22 cellular contexts compared by ENCODE assay signal in genomic region chr1:77951328-77951727, GRCh38. TPM values are rescaled to one million over a fixed set of nuclear protein-coding genes. Genes with fewer than 3 reads are reported as not detected.
DNase-seq lines count a peak whose midpoint lies in the region; ATAC-seq and TF ChIP-seq lines count a peak whose summit lies in the region.
"Had no signal": no experiment of that assay in that cellular context is flagged by ENCODE, and none has a peak within 500 bp of the region (broad histone marks: within the 10 kb centered on the region; RNA-seq: fewer than 3 reads in every experiment).

No MANE protein-coding gene starts in this region.

- H3K4me3 Mint-ChIP-seq in activated CD8-positive, alpha-beta memory T cell treated with anti-CD3 and anti-CD28 coated beads, Interleukin-2, amount 10 ng/mL, durations not matched to agents 7 days and 5 days: no peak overlapping the region
- no peak overlapping the region for H3K4me3 Mint-ChIP-seq in activated B cell treated with CpG ODN at 0.5 μM for 24 hours
- H3K4me3 Mint-ChIP-seq in nephron progenitor cell: no peak overlapping the region
- H3K4me3 Mint-ChIP-seq: activated naive CD8-positive, alpha-beta T cell treated with anti-CD3 and anti-CD28 coated beads, Interleukin-2, amount 10 ng/mL, durations not matched to agents 7 days and 5 days; H9; neural crest cell had no signal

- H3K9me3 Mint-ChIP-seq in activated CD8-positive, alpha-beta memory T cell treated with anti-CD3 and anti-CD28 coated beads, Interleukin-2, amount 10 ng/mL, durations not matched to agents 7 days and 5 days (ENCODE audit: low read depth): no peaks in the 10 kb centered on the region
- H3K9me3 Mint-ChIP-seq in activated B cell treated with CpG ODN at 0.5 μM for 24 hours: no peaks in the 10 kb centered on the region
- no peaks in the 10 kb centered on the region for H3K9me3 Mint-ChIP-seq in nephron progenitor cell
- H3K9me3 Mint-ChIP-seq: activated naive CD8-positive, alpha-beta T cell treated with anti-CD3 and anti-CD28 coated beads, Interleukin-2, amount 10 ng/mL, durations not matched to agents 7 days and 5 days; H9; neural crest cell had no signal

- H3K36me3 Mint-ChIP-seq in activated CD8-positive, alpha-beta memory T cell treated with anti-CD3 and anti-CD28 coated beads, Interleukin-2, amount 10 ng/mL, durations not matched to agents 7 days and 5 days: peaks cover 58% of the 10 kb centered on the region
- H3K36me3 Mint-ChIP-seq in activated B cell treated with CpG ODN at 0.5 μM for 24 hours (ENCODE audit: low read depth): peaks cover 79% of the 10 kb centered on the region
- peaks cover 59% of the 10 kb centered on the region for H3K36me3 Mint-ChIP-seq in nephron progenitor cell (ENCODE audit: low read depth)

- H3K36me3 ChIP-seq in DOHH2 (ENCODE audit: control insufficient read depth, low read length) (peaks cover 96% of the 10 kb centered on the region), osteoblast (ENCODE audit: insufficient read depth, low read length) (peaks cover 96% of the 10 kb centered on the region)

- no peak for DNase-seq in activated CD8-positive, alpha-beta memory T cell treated with anti-CD3 and anti-CD28 coated beads, Interleukin-2, amount 10 ng/mL, durations not matched to agents 7 days and 5 days
- no peak for DNase-seq in activated CD8-positive, alpha-beta memory T cell treated with anti-CD3 and anti-CD28 coated beads, Interleukin-2, amount 50 U/mL, for 4 hours
- DNase-seq in activated B cell treated with CpG ODN at 0.5 μM for 24 hours: no peak
- no peak for DNase-seq in nephron progenitor cell
- DNase-seq in osteoblast (ENCODE audit: insufficient read length, low spot score, missing footprints): no peak
- DNase-seq in NCI-H526 (lab: John Stamatoyannopoulos, UW): no peak
- DNase-seq: ACHN; activated naive CD8-positive, alpha-beta T cell treated with anti-CD3 and anti-CD28 coated beads, Interleukin-2, amount 10 ng/mL, durations not matched to agents 7 days and 5 days; brain microvascular endothelial cell; foreskin fibroblast; H9; hypothalamus; kidney; mesenchymal stem cell; NCI-H2029 treated with DMSO at 0.1 percent for 48 hours; tibial artery had no signal

- H3K27me3 ChIP-seq in DOHH2 (ENCODE audit: control insufficient read depth, low read length): no peaks in the 10 kb centered on the region
- no peaks in the 10 kb centered on the region for H3K27me3 ChIP-seq in osteoblast (ENCODE audit: insufficient read depth, low read length)
- H3K27me3 ChIP-seq: brain microvascular endothelial cell, tibial artery had no signal

- peaks cover 29% of the 10 kb centered on the region for H3K4me1 ChIP-seq in DOHH2 (ENCODE audit: control insufficient read depth, low read length)
- peaks cover 11% of the 10 kb centered on the region for H3K4me1 ChIP-seq in osteoblast (ENCODE audit: insufficient read depth, low read length)

- H3K4me3 ChIP-seq in DOHH2 (ENCODE audit: low read length) (no peak overlapping the region), osteoblast (ENCODE audit: insufficient read depth, low read length) (no peak overlapping the region)
- H3K4me3 ChIP-seq: tibial artery had no signal

- H2AFZ ChIP-seq in osteoblast (ENCODE audit: low read length): no peak overlapping the region

- CTCF ChIA-PET in activated CD8-positive, alpha-beta memory T cell treated with anti-CD3 and anti-CD28 coated beads, Interleukin-2, amount 10 ng/mL, durations not matched to agents 7 days and 5 days (lab: Charles Lee): no interaction called here
- CTCF ChIA-PET in activated B cell treated with CpG ODN at 0.5 μM for 24 hours (lab: Charles Lee): no interaction called here

- peaks cover 22% of the 10 kb centered on the region for H3F3A ChIP-seq in DOHH2 (ENCODE audit: control insufficient read depth, insufficient read depth)

- intact Hi-C loops in activated B cell treated with CpG ODN at 0.5 μM for 24 hours (cut with micrococcal nuclease): loop anchor here (5.0 kb wide), 1 partner anchor 161 kb away; no protein-coding TSS in a partner anchor

- TF ChIP-seq CTCF in DOHH2 (IDR thresholded peaks at IDR 0.05; ENCODE audit: low read depth, low read length, poor library complexity, severe bottlenecking) (no peak), activated B cell treated with CpG ODN at 0.5 μM for 24 hours (IDR thresholded peaks at IDR 0.05) (no peak), nephron progenitor cell (IDR thresholded peaks at IDR 0.05) (no peak), osteoblast (IDR thresholded peaks at IDR 0.05; ENCODE audit: extremely low read depth, low read depth, low read length) (no peak)

- H3K4me2 ChIP-seq in DOHH2 (ENCODE audit: low read length) (peak overlapping the region; percentile 13; the same call in 1 of the 2 replicates), osteoblast (ENCODE audit: insufficient read depth, low read length) (no peak overlapping the region)

- no peaks in the 10 kb centered on the region for H3K27me3 Mint-ChIP-seq in activated CD8-positive, alpha-beta memory T cell treated with anti-CD3 and anti-CD28 coated beads, Interleukin-2, amount 10 ng/mL, durations not matched to agents 7 days and 5 days
- no peaks in the 10 kb centered on the region for H3K27me3 Mint-ChIP-seq in activated B cell treated with CpG ODN at 0.5 μM for 24 hours
- H3K27me3 Mint-ChIP-seq in nephron progenitor cell (ENCODE audit: low read depth, poor library complexity): no peaks in the 10 kb centered on the region
- H3K27me3 Mint-ChIP-seq: activated naive CD8-positive, alpha-beta T cell treated with anti-CD3 and anti-CD28 coated beads, Interleukin-2, amount 10 ng/mL, durations not matched to agents 7 days and 5 days had no signal

- H3K4me1 Mint-ChIP-seq in activated CD8-positive, alpha-beta memory T cell treated with anti-CD3 and anti-CD28 coated beads, Interleukin-2, amount 10 ng/mL, durations not matched to agents 7 days and 5 days: peaks cover 39% of the 10 kb centered on the region
- H3K4me1 Mint-ChIP-seq in activated B cell treated with CpG ODN at 0.5 μM for 24 hours (peaks cover 40% of the 10 kb centered on the region), nephron progenitor cell (no peaks in the 10 kb centered on the region)
- H3K4me1 Mint-ChIP-seq: H9 had no signal

- H3K79me2 ChIP-seq in DOHH2 (ENCODE audit: control insufficient read depth, low read length) (peaks cover 10% of the 10 kb centered on the region), osteoblast (ENCODE audit: insufficient read depth, low read length) (peaks cover 52% of the 10 kb centered on the region)

- ATAC-seq in activated CD8-positive, alpha-beta memory T cell treated with anti-CD3 and anti-CD28 coated beads, Interleukin-2, amount 10 ng/mL, durations not matched to agents 7 days and 5 days: no peak
- ATAC-seq in activated B cell treated with CpG ODN at 0.5 μM for 24 hours (ENCODE audit: low read depth) (no peak), GM21528 (IDR thresholded peaks at IDR 0.05; ENCODE audit: low FRiP score, unreplicated experiment) (no peak)
- ATAC-seq: Right ventricle myocardium inferior had no signal

- peak overlapping the region; percentile 61 for H3K27ac Mint-ChIP-seq in activated CD8-positive, alpha-beta memory T cell treated with anti-CD3 and anti-CD28 coated beads, Interleukin-2, amount 10 ng/mL, durations not matched to agents 7 days and 5 days
- peak overlapping the region; percentile 77 for H3K27ac Mint-ChIP-seq in activated B cell treated with CpG ODN at 0.5 μM for 24 hours
- peak overlapping the region; percentile 71 for H3K27ac Mint-ChIP-seq in nephron progenitor cell

- POLR2A ChIA-PET in activated B cell treated with CpG ODN at 0.5 μM for 24 hours (lab: Charles Lee): interaction anchor here (1.1 to 2.6 kb wide), 2 partner anchors 27 to 53 kb away, joined by 3 to 9 read pairs; partner anchors contain the start of genes DNAJB4 and FUBP1

- H3K27ac ChIP-seq in DOHH2 (ENCODE audit: low read depth, low read length) (no peak overlapping the region), osteoblast (ENCODE audit: low read depth, low read length) (no peak overlapping the region)
- H3K27ac ChIP-seq: brain microvascular endothelial cell, HL-60, tibial artery, VCaP had no signal

- peaks cover 10% of the 10 kb centered on the region; the same call in 1 of the 2 replicates for H4K20me1 ChIP-seq in DOHH2 (ENCODE audit: control insufficient read depth, insufficient read depth, low read depth, low read length)
- peaks cover 8% of the 10 kb centered on the region for H4K20me1 ChIP-seq in osteoblast (ENCODE audit: insufficient read depth, low read length)

- H3K9me3 ChIP-seq in DOHH2 (ENCODE audit: control insufficient read depth, insufficient read depth, low read length): no peaks in the 10 kb centered on the region
- no peaks in the 10 kb centered on the region for H3K9me3 ChIP-seq in osteoblast (ENCODE audit: low read depth, low read length)
- H3K9me3 ChIP-seq: tibial artery had no signal

- H3K9me2 ChIP-seq in DOHH2 (replicated peaks; ENCODE audit: control insufficient read depth, low read length): no peaks in the 10 kb centered on the region

RNA-seq across cellular contexts. Expression of gene FUBP1, which starts 27.5 kb away (rescaled TPM):
- 100 to 1,000 TPM; 220 to 222 TPM for total RNA-seq in activated CD8-positive, alpha-beta memory T cell treated with anti-CD3 and anti-CD28 coated beads, Interleukin-2, amount 10 ng/mL, durations not matched to agents 7 days and 5 days
- total RNA-seq in activated B cell treated with CpG ODN at 0.5 μM for 24 hours (259 and 282 TPM in 2 replicates), osteoblast (86.9 and 91.6 TPM in 2 replicates)

RNA-seq across cellular contexts. Expression of gene DNAJB4, which starts 53.4 kb away (rescaled TPM):
- 10 to 100 TPM; 11.5 to 23.0 TPM for total RNA-seq in activated CD8-positive, alpha-beta memory T cell treated with anti-CD3 and anti-CD28 coated beads, Interleukin-2, amount 10 ng/mL, durations not matched to agents 7 days and 5 days
- total RNA-seq in activated B cell treated with CpG ODN at 0.5 μM for 24 hours: 9.9 and 11.9 TPM in 2 replicates
- total RNA-seq in osteoblast: 36.5 and 46.7 TPM in 2 replicates
